In the genomic region with DNA sequence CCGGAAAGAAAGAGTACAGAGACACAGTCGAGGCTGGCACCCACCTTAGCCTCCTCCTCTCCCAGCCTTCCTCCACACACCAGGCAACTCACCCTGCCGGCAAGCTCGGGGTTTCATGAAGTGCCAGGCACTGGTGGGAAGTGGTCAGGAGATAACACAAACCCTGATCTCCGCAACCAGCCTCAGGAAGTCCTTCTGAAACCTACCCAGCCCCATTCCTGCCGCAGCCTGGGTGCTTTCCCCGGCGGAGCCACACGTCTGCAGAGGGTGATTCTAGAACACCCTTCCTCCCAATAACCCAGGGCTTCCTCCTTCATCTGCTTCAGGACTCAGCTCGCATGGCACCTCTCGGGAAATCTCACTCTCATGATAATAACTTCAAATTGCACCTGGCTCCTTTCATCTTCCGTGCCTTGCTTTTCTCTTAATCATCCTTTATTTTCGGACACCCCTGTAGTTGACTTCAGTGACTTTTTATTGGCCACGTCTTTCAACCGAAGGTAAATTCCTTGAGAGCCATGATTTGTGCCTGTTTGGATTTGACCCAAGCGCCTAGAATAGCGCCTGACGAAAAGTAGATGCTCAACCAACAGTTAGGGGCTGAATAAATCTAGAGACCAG, we compare ENCODE assay signal across 10 cellular contexts. TPM values are rescaled to one million over a fixed set of nuclear protein-coding genes. Genes with fewer than 3 reads are reported as not detected.
A peak's percentile ranks its signal among the peaks of the same experiment; 100 is the strongest.
DNase-seq lines count a peak whose midpoint lies in the region; ATAC-seq lines count a peak whose summit lies in the region.
"Had no signal": no experiment of that assay in that cellular context is flagged by ENCODE, and none has a peak within 500 bp of the region (broad histone marks: within the 10 kb centered on the region; RNA-seq: fewer than 3 reads in every experiment).

No MANE protein-coding gene starts in this region.

- DNase-seq in activated CD4-positive, alpha-beta T cell treated with anti-CD3 and anti-CD28 coated beads for 36 hours = peak; percentile 65
- no peak for DNase-seq in activated CD4-positive, alpha-beta T cell treated with anti-CD3 and anti-CD28 coated beads, Interleukin-2, amount 50 U/mL, for 4 hours
- DNase-seq in SK-MEL-5 (ENCODE audit: low read depth, low spot score) = peak; percentile 13
- peak in 1 of 2 donors; percentile 83 for DNase-seq in activated naive CD4-positive, alpha-beta T cell treated with anti-CD3 and anti-CD28 coated beads, Interleukin-2, amount 50 U/mL, for 72 hours (ENCODE audit: low spot score in 2 of 2)
- no peak for DNase-seq in DMS79 (lab: John Stamatoyannopoulos, UW)
- DNase-seq in NOMO-1 treated with DMSO at 0.1 percent for 48 hours (lab: John Stamatoyannopoulos, UW; ENCODE audit: unreplicated experiment) = no peak
- DNase-seq: dermis blood vessel endothelial cell, NCI-H1694 treated with DMSO at 0.1 percent for 48 hours had no signal

- CTCF ChIA-PET in activated CD4-positive, alpha-beta T cell treated with anti-CD3 and anti-CD28 coated beads for 36 hours (lab: Charles Lee) = interaction anchor here (0.6 to 9.5 kb wide), 10 partner anchors 14 to 1595 kb away, joined by 3 to 386 read pairs (median 8); no protein-coding TSS in a partner anchor

- H3K4me3 Mint-ChIP-seq in activated CD4-positive, alpha-beta T cell treated with anti-CD3 and anti-CD28 coated beads for 36 hours = peak overlapping the region; percentile 2
- H3K4me3 Mint-ChIP-seq in stimulated activated memory B cell treated with anti-CD40 and anti-IgM and Interleukin-4, amounts not matched to agents 10 μg/mL and 1 μg/mL and 100 μg/mL, for 72 hours = peak overlapping the region; percentile 25

- no peaks in the 10 kb centered on the region for H3K36me3 Mint-ChIP-seq in activated CD4-positive, alpha-beta T cell treated with anti-CD3 and anti-CD28 coated beads for 36 hours (ENCODE audit: low read depth)
- no peaks in the 10 kb centered on the region for H3K36me3 Mint-ChIP-seq in activated naive CD4-positive, alpha-beta T cell treated with anti-CD3 and anti-CD28 coated beads, Interleukin-2, amount 50 U/mL, for 72 hours
- no peaks in the 10 kb centered on the region for H3K36me3 Mint-ChIP-seq in stimulated activated memory B cell treated with anti-CD40 and anti-IgM and Interleukin-4, amounts not matched to agents 10 μg/mL and 1 μg/mL and 100 μg/mL, for 72 hours

- intact Hi-C loops in activated CD4-positive, alpha-beta T cell treated with anti-CD3 and anti-CD28 coated beads for 36 hours (cut with DNase I, micrococcal nuclease) = loop anchor here (5.0 kb wide), 2 partner anchors 252 to 607 kb away; no protein-coding TSS in a partner anchor

- in situ Hi-C loops in SK-MEL-5 (cut with HindIII; ENCODE audit: low pct_unique_long_range_greater_than_20kb, low sequenced_read_pairs) = no loop called here

- peak; percentile 49 for ATAC-seq in activated CD4-positive, alpha-beta T cell treated with anti-CD3 and anti-CD28 coated beads for 36 hours
- peak; percentile 32 to 89 for ATAC-seq in activated naive CD4-positive, alpha-beta T cell treated with anti-CD3 and anti-CD28 coated beads, Interleukin-2, amount 50 U/mL, for 72 hours
- peak; percentile 25 for ATAC-seq in stimulated activated memory B cell treated with anti-CD40 and anti-IgM and Interleukin-4, amounts not matched to agents 10 μg/mL and 1 μg/mL and 100 μg/mL, for 72 hours
- ATAC-seq in GM18907 (IDR thresholded peaks at IDR 0.05; ENCODE audit: unreplicated experiment) = no peak

- H3K9me3 Mint-ChIP-seq in activated CD4-positive, alpha-beta T cell treated with anti-CD3 and anti-CD28 coated beads for 36 hours (ENCODE audit: low read depth) = no peaks in the 10 kb centered on the region
- H3K9me3 Mint-ChIP-seq in activated naive CD4-positive, alpha-beta T cell treated with anti-CD3 and anti-CD28 coated beads, Interleukin-2, amount 50 U/mL, for 72 hours = no peaks in the 10 kb centered on the region
- H3K9me3 Mint-ChIP-seq in stimulated activated memory B cell treated with anti-CD40 and anti-IgM and Interleukin-4, amounts not matched to agents 10 μg/mL and 1 μg/mL and 100 μg/mL, for 72 hours = no peaks in the 10 kb centered on the region

- no peak overlapping the region for H3K27ac Mint-ChIP-seq in activated CD4-positive, alpha-beta T cell treated with anti-CD3 and anti-CD28 coated beads for 36 hours
- H3K27ac Mint-ChIP-seq in activated naive CD4-positive, alpha-beta T cell treated with anti-CD3 and anti-CD28 coated beads, Interleukin-2, amount 50 U/mL, for 72 hours = no peak overlapping the region
- no peak overlapping the region for H3K27ac Mint-ChIP-seq in stimulated activated memory B cell treated with anti-CD40 and anti-IgM and Interleukin-4, amounts not matched to agents 10 μg/mL and 1 μg/mL and 100 μg/mL, for 72 hours

- peaks cover 45% of the 10 kb centered on the region for H3K27me3 Mint-ChIP-seq in activated CD4-positive, alpha-beta T cell treated with anti-CD3 and anti-CD28 coated beads for 36 hours
- H3K27me3 Mint-ChIP-seq in stimulated activated memory B cell treated with anti-CD40 and anti-IgM and Interleukin-4, amounts not matched to agents 10 μg/mL and 1 μg/mL and 100 μg/mL, for 72 hours = peaks cover 60% of the 10 kb centered on the region

- peaks cover 17% of the 10 kb centered on the region for H3K4me1 Mint-ChIP-seq in activated CD4-positive, alpha-beta T cell treated with anti-CD3 and anti-CD28 coated beads for 36 hours
- peaks cover 21% of the 10 kb centered on the region for H3K4me1 Mint-ChIP-seq in stimulated activated memory B cell treated with anti-CD40 and anti-IgM and Interleukin-4, amounts not matched to agents 10 μg/mL and 1 μg/mL and 100 μg/mL, for 72 hours

- POLR2A ChIA-PET in activated CD4-positive, alpha-beta T cell treated with anti-CD3 and anti-CD28 coated beads for 36 hours (lab: Charles Lee) = no interaction called here

RNA-seq across cellular contexts. Expression of a gene that starts 8.7 kb away (rescaled TPM):
- 100 to 1,000 TPM; 451 to 502 TPM for total RNA-seq in activated CD4-positive, alpha-beta T cell treated with anti-CD3 and anti-CD28 coated beads for 36 hours
- total RNA-seq in SK-MEL-5 (2014; rRNA removed; shearing (Covaris generic)) = 174 and 181 TPM in 2 replicates
- polyA plus RNA-seq in SK-MEL-5 (2015; cell fraction: cytosol; rRNA removed) = 183 and 184 TPM in 2 replicates
- 52.7 and 61.6 TPM in 2 replicates for polyA plus RNA-seq in SK-MEL-5 (2015; cell fraction: nucleus; rRNA removed)
- 100 to 1,000 TPM; 493 to 574 TPM for total RNA-seq in activated naive CD4-positive, alpha-beta T cell treated with anti-CD3 and anti-CD28 coated beads, Interleukin-2, amount 50 U/mL, for 72 hours

Comparison
In these comparisons a context has a peak if more than half of its experiments do, and no peak if none do; other contexts are left out.
1. DNase-seq: peak in activated CD4-positive, alpha-beta T cell treated with anti-CD3 and anti-CD28 coated beads for 36 hours (single experiment) and SK-MEL-5 (single experiment); none in activated CD4-positive, alpha-beta T cell treated with anti-CD3 and anti-CD28 coated beads, Interleukin-2, amount 50 U/mL, for 4 hours (0 of 2), DMS79 (single experiment) and NOMO-1 treated with DMSO at 0.1 percent for 48 hours (single experiment).